Comparison of ENCODE assay signal across 8 cellular contexts in the genomic region with DNA sequence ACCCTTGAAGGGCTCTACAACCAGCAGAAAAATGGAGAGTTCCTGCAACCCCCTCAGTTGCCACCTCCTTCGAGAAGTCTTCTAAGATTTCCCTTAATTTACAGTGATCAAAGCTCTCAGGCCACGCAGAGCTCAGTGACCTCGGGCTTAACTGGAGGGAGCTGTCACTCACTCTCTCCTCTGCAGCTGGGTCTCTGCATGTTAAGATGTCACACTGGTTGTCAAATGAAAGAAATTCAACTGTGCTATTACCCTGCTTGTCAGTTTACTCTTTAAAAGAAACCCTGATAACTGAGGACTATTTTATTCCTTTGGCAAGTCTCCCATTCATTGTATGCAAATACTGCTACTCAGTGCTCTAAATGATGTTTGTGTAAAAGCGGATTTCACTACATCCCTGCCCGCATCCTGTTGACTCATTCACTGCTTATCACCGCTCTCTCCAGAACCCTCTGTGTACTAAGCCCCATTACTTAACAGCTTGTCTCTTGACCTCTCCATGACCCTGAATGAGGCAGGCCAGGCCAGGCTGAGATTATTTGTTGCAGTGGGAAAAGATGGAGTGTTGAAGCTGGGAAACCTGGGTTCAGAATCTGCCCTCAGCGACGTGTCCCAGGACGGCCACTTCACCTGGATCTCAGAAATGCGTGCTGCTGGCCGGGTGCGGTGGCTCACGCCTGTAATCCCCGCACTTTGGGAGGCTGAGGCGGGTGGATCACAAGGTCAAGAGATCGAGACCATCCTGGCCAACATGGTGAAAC. TPM values are rescaled to one million over a fixed set of nuclear protein-coding genes. Genes with fewer than 3 reads are reported as not detected.
DNase-seq lines count a peak whose midpoint lies in the region; ATAC-seq lines count a peak whose summit lies in the region.

No MANE protein-coding gene starts in this region.

- H3K9ac ChIP-seq in skeletal muscle tissue (ENCODE audit: low read depth in 1 of 3, low read length in 3 of 3) = no peak overlapping the region

- H3K4me3 ChIP-seq in skeletal muscle tissue (ENCODE audit: low read length in 3 of 3) = peak overlapping the region in 1 of 3 donors; percentile 15

- peaks cover 63 to 65% (median 64%) of the 10 kb centered on the region in 3 donors for H3K4me1 ChIP-seq in skeletal muscle tissue (ENCODE audit: control insufficient read depth in 3 of 3, insufficient read depth in 3 of 3, low read length in 3 of 3)

- H3K36me3 ChIP-seq in skeletal muscle tissue (ENCODE audit: control insufficient read depth in 3 of 3, insufficient read depth in 3 of 3, low read length in 3 of 3) = peaks cover 0 to 10% (median 6%) of the 10 kb centered on the region in 3 donors

- no peaks in the 10 kb centered on the region for H3K9me3 Mint-ChIP-seq in activated T-helper 17 cell treated with anti-CD3 and anti-CD28 coated beads, Interleukin-2, amount 50 U/mL, for 72 hours

- peak overlapping the region; percentile 13 for H3K27ac ChIP-seq in skeletal muscle tissue (ENCODE audit: low read depth, low read length)

- DNase-seq in AG08395 (ENCODE audit: low spot score) (peak; percentile 93), HCEC 1CT (peak; percentile 97), RPMI7951 (ENCODE audit: low read depth) (peak; percentile 100), glomerular visceral epithelial cell (ENCODE audit: extremely low spot score) (peak; percentile 92), middle frontal gyrus (ENCODE audit: extremely low spot score, low spot score) (no peak)

- H3K4me1 Mint-ChIP-seq in activated T-helper 17 cell treated with anti-CD3 and anti-CD28 coated beads, Interleukin-2, amount 50 U/mL, for 72 hours = peaks cover 17% of the 10 kb centered on the region

- H3K36me3 Mint-ChIP-seq in activated T-helper 17 cell treated with anti-CD3 and anti-CD28 coated beads, Interleukin-2, amount 50 U/mL, for 72 hours (ENCODE audit: low read depth) = peaks cover 38% of the 10 kb centered on the region

- H3K27me3 Mint-ChIP-seq in activated T-helper 17 cell treated with anti-CD3 and anti-CD28 coated beads, Interleukin-2, amount 50 U/mL, for 72 hours = no peaks in the 10 kb centered on the region

- peak overlapping the region; percentile 87 for H3K27ac Mint-ChIP-seq in activated T-helper 17 cell treated with anti-CD3 and anti-CD28 coated beads, Interleukin-2, amount 50 U/mL, for 72 hours

- H3K4me3 Mint-ChIP-seq in activated T-helper 17 cell treated with anti-CD3 and anti-CD28 coated beads, Interleukin-2, amount 50 U/mL, for 72 hours = peak overlapping the region; percentile 80

- H3K27me3 ChIP-seq in skeletal muscle tissue (ENCODE audit: control insufficient read depth in 3 of 3, insufficient read depth in 3 of 3, low read length in 3 of 3) = no peaks in the 10 kb centered on the region

- no peaks in the 10 kb centered on the region for H3K9me3 ChIP-seq in skeletal muscle tissue (ENCODE audit: control insufficient read depth in 3 of 3, low read length in 3 of 3)

- ATAC-seq in activated T-helper 17 cell treated with anti-CD3 and anti-CD28 coated beads, Interleukin-2, amount 50 U/mL, for 72 hours (replicated peaks) = peak; percentile 98
- no peak for ATAC-seq in GM18861 (IDR thresholded peaks at IDR 0.05; ENCODE audit: unreplicated experiment)

RNA-seq across cellular contexts. Expression of a gene that starts 13.7 kb away (rescaled TPM):
- 22.5 and 28.8 TPM in 2 replicates for total RNA-seq in RPMI7951 (2014; rRNA removed; shearing (Covaris generic))
- total RNA-seq in activated T-helper 17 cell treated with anti-CD3 and anti-CD28 coated beads, Interleukin-2, amount 50 U/mL, for 72 hours = 10 to 100 TPM; 15.9 to 97.8 TPM
- total RNA-seq in skeletal muscle tissue = 37.6 TPM

RNA-seq across cellular contexts. Expression of a gene that starts 39.6 kb away (rescaled TPM):
- not detected in 2 replicates for total RNA-seq in RPMI7951 (2014; rRNA removed; shearing (Covaris generic))
- total RNA-seq in activated T-helper 17 cell treated with anti-CD3 and anti-CD28 coated beads, Interleukin-2, amount 50 U/mL, for 72 hours = not detected
- not detected for total RNA-seq in skeletal muscle tissue
